9 cellular contexts compared by ENCODE assay signal in genomic region chr12:12779529-12779928, GRCh38. TPM values are rescaled to one million over a fixed set of nuclear protein-coding genes. Genes with fewer than 3 reads are reported as not detected.
DNase-seq lines count a peak whose midpoint lies in the region; ATAC-seq and TF ChIP-seq lines count a peak whose summit lies in the region.
"Had no signal": no experiment of that assay in that cellular context is flagged by ENCODE, and none has a peak within 500 bp of the region (broad histone marks: within the 10 kb centered on the region; RNA-seq: fewer than 3 reads in every experiment).

No MANE protein-coding gene starts in this region.

- DNase-seq in AG09319 (ENCODE audit: extremely low read depth, low read depth), result peak; percentile 58
- peak; percentile 90 for DNase-seq in M059J (ENCODE audit: low read depth)
- DNase-seq in SK-N-SH, result no peak
- peak; percentile 25 for DNase-seq in hepatic stellate cell (ENCODE audit: low spot score)
- no peak for DNase-seq in activated CD4-positive, CD25-positive, alpha-beta regulatory T cell treated with anti-CD3 and anti-CD28 coated beads, Interleukin-2, amount 50 U/mL, for 72 hours
- DNase-seq in superior temporal gyrus (ENCODE audit: extremely low spot score), result no peak
- DNase-seq: spleen had no signal

- H4K20me1 ChIP-seq in SK-N-SH (ENCODE audit: insufficient read depth), result no peaks in the 10 kb centered on the region

- 0 out of 2 replicates have a peak overlapping the region, but pooled peaks have one; percentile 10 for H3K9ac ChIP-seq in SK-N-SH

- TF ChIP-seq RAD21 in SK-N-SH (IDR thresholded peaks at IDR 0.05; ENCODE audit: low read length), result no peak

- H3K4me3 ChIP-seq in SK-N-SH (ENCODE audit: low read depth in 2 of 2, low read length in 1 of 2), result no peak overlapping the region
- H3K4me3 ChIP-seq: spleen had no signal

- no peaks in the 10 kb centered on the region for H3K79me2 ChIP-seq in SK-N-SH (ENCODE audit: insufficient read depth)

- H3K4me2 ChIP-seq in SK-N-SH, result peak overlapping the region; percentile 34; the same call in 1 of the 2 replicates

- peaks cover 15% of the 10 kb centered on the region for H3F3A ChIP-seq in SK-N-SH (replicated peaks; ENCODE audit: insufficient read depth)

- no peak overlapping the region for H2AFZ ChIP-seq in SK-N-SH (ENCODE audit: low read depth)

- H3K27ac ChIP-seq in SK-N-SH (ENCODE audit: low read depth in 2 of 2, low read length in 1 of 2), result peak overlapping the region in 1 of 2 experiments; percentile 65; a peak in 2 of 4 replicates
- H3K27ac ChIP-seq: spleen had no signal

- ATAC-seq in HG03175 (IDR thresholded peaks at IDR 0.05; ENCODE audit: unreplicated experiment), result no peak
- no peak for ATAC-seq in HG03460 (IDR thresholded peaks at IDR 0.05; ENCODE audit: unreplicated experiment)

- H3K27me3 ChIP-seq in SK-N-SH (ENCODE audit: insufficient read depth), result no peaks in the 10 kb centered on the region
- H3K27me3 ChIP-seq: spleen had no signal

- CTCF ChIA-PET in SK-N-SH (lab: Yijun Ruan, JAX), result interaction anchor here (2.1 kb wide), 1 partner anchor 9 kb away, joined by 14 read pairs; no protein-coding TSS in a partner anchor

- TF ChIP-seq CTCF in AG09319 (IDR thresholded peaks at IDR 0.05; ENCODE audit: low read depth, low read length), result no peak
- no peak for TF ChIP-seq CTCF in SK-N-SH (IDR thresholded peaks at IDR 0.05)

- no peaks in the 10 kb centered on the region for H3K36me3 ChIP-seq in SK-N-SH (replicated peaks in 1 of 2; ENCODE audit: control insufficient read depth in 1 of 2, insufficient read depth in 2 of 2, low read length in 1 of 2)
- H3K36me3 ChIP-seq: spleen had no signal

- POLR2A ChIA-PET in SK-N-SH (lab: Yijun Ruan, JAX), result no interaction called here

- 19% methylated on average over 3 of the region's 3 CpGs for WGBS in SK-N-SH (ENCODE audit: low lambda C conversion rate)

- H3K9me3 ChIP-seq in SK-N-SH, result no peaks in the 10 kb centered on the region
- H3K9me3 ChIP-seq: spleen had no signal

- H3K9me2 ChIP-seq in SK-N-SH, result no peaks in the 10 kb centered on the region

- H3K4me1 ChIP-seq in SK-N-SH (ENCODE audit: control insufficient read depth in 1 of 2, insufficient read depth in 2 of 2, low read depth in 1 of 2, low read length in 1 of 2), result peaks cover 2 to 9% of the 10 kb centered on the region in 2 experiments; a peak in 3 of 4 replicates

- peak in 1 of 2 experiments; percentile 43; a peak in 1 of 4 replicates for TF ChIP-seq EP300 in SK-N-SH (IDR thresholded peaks at IDR 0.05; ENCODE audit: borderline replicate concordance in 1 of 2, low read depth in 1 of 2, low read length in 1 of 2)

TF ChIP-seq in SK-N-SH, 30 proteins besides CTCF, POLR2A, EP300 and RAD21 (continues in another document):
- TF ChIP-seq RCOR1 (IDR thresholded peaks at IDR 0.05; ENCODE audit: low read length), result no peak
- TF ChIP-seq FOXJ3 (CRISPR knock-in tag; IDR thresholded peaks at IDR 0.05), result no peak
- no peak for TF ChIP-seq NRF1 (IDR thresholded peaks at IDR 0.05; ENCODE audit: low read depth, low read length)
- peak; percentile 66; the same call in 1 of the 2 replicates for TF ChIP-seq FOSL2 (IDR thresholded peaks at IDR 0.05; ENCODE audit: borderline replicate concordance, low read depth)
- peak; percentile 55; the same call in 1 of the 2 replicates for TF ChIP-seq PBX3 (IDR thresholded peaks at IDR 0.05)
- TF ChIP-seq REST (IDR thresholded peaks at IDR 0.05; ENCODE audit: low read depth, low read length), result no peak
- TF ChIP-seq RFX5 (IDR thresholded peaks at IDR 0.05; ENCODE audit: low read length), result no peak
- TF ChIP-seq, protein P1, sequence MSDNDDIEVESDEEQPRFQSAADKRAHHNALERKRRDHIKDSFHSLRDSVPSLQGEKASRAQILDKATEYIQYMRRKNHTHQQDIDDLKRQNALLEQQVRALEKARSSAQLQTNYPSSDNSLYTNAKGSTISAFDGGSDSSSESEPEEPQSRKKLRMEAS (IDR thresholded peaks at IDR 0.05; ENCODE audit: low read depth), result no peak
- TF ChIP-seq EZH2phosphoT487 (IDR thresholded peaks at IDR 0.05; ENCODE audit: borderline replicate concordance, low read depth), result no peak
- TF ChIP-seq POLR2AphosphoS5 (IDR thresholded peaks at IDR 0.05; ENCODE audit: low read depth, low read length), result peak; percentile 47; the same call in 1 of the 2 replicates
- no peak for TF ChIP-seq TAF1 (IDR thresholded peaks at IDR 0.05; ENCODE audit: borderline replicate concordance, low read depth, low read length)
- TF ChIP-seq MXI1 (IDR thresholded peaks at IDR 0.05; ENCODE audit: low read depth, low read length), result no peak
- TF ChIP-seq USF1 (IDR thresholded peaks at IDR 0.05; ENCODE audit: borderline replicate concordance, low read depth), result no peak
- peak; percentile 92 for TF ChIP-seq NFIC (IDR thresholded peaks at IDR 0.05; ENCODE audit: borderline replicate concordance)
- TF ChIP-seq SMC3 (IDR thresholded peaks at IDR 0.05; ENCODE audit: low read depth, low read length), result no peak
- TF ChIP-seq RXRA (IDR thresholded peaks at IDR 0.05; ENCODE audit: borderline replicate concordance, low read depth), result no peak
- peak; percentile 62 for TF ChIP-seq JUND (IDR thresholded peaks at IDR 0.05)
- TF ChIP-seq, protein P2, sequence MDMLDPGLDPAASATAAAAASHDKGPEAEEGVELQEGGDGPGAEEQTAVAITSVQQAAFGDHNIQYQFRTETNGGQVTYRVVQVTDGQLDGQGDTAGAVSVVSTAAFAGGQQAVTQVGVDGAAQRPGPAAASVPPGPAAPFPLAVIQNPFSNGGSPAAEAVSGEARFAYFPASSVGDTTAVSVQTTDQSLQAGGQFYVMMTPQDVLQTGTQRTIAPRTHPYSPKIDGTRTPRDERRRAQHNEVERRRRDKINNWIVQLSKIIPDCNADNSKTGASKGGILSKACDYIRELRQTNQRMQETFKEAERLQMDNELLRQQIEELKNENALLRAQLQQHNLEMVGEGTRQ (IDR thresholded peaks at IDR 0.05; ENCODE audit: borderline replicate concordance, low read depth, low read length), result no peak
- no peak for TF ChIP-seq ELF1 (IDR thresholded peaks at IDR 0.05)
- no peak for TF ChIP-seq CHD2 (IDR thresholded peaks at IDR 0.05; ENCODE audit: low read length, partially characterized antibody)
- no peak for TF ChIP-seq GABPA (IDR thresholded peaks at IDR 0.05; ENCODE audit: low read depth)
- no peak for TF ChIP-seq SIN3A (IDR thresholded peaks at IDR 0.05; ENCODE audit: borderline replicate concordance, low read depth, low read length)
- peak; percentile 74 for TF ChIP-seq TCF12 (IDR thresholded peaks at IDR 0.05)

RNA-seq across cellular contexts. Expression of gene APOLD1, which starts 5.9 kb away (rescaled TPM):
- total RNA-seq in M059J (2014; rRNA removed; shearing (Covaris generic)), result 16.9 and 18.9 TPM in 2 replicates
- polyA plus RNA-seq in SK-N-SH (2012; rRNA removed), result 1.6 and 1.7 TPM in 2 replicates
- polyA plus RNA-seq in SK-N-SH (2012; cell fraction: cytosol; rRNA removed), result 1.4 TPM in 2 replicates
- polyA plus RNA-seq in SK-N-SH (2012; cell fraction: nucleus; rRNA removed), result 3.5 and 4.8 TPM in 2 replicates

RNA-seq across cellular contexts. Expression of gene DDX47, which starts 33.6 kb away (rescaled TPM):
- total RNA-seq in M059J (2014; rRNA removed; shearing (Covaris generic)), result 125 and 149 TPM in 2 replicates
- 68.4 and 90.9 TPM in 2 replicates for polyA plus RNA-seq in SK-N-SH (2012; rRNA removed)
- 85.1 and 94.5 TPM in 2 replicates for polyA plus RNA-seq in SK-N-SH (2012; cell fraction: cytosol; rRNA removed)
- 82.2 and 158 TPM in 2 replicates for polyA plus RNA-seq in SK-N-SH (2012; cell fraction: nucleus; rRNA removed)

Comparison
In these comparisons a context has a peak if more than half of its experiments do, and no peak if none do; other contexts are left out.
1. DNase-seq: peak in AG09319 (single experiment), M059J (single experiment) and hepatic stellate cell (single experiment); none in SK-N-SH (single experiment), activated CD4-positive, CD25-positive, alpha-beta regulatory T cell treated with anti-CD3 and anti-CD28 coated beads, Interleukin-2, amount 50 U/mL, for 72 hours (single experiment) and superior temporal gyrus (single experiment).